In genomic region chr13:112233256-112233655, GRCh38 we compare ENCODE assay signal across 18 cellular contexts.
DNase-seq lines count a peak whose midpoint lies in the region; ATAC-seq and TF ChIP-seq lines count a peak whose summit lies in the region.
"Had no signal": no experiment of that assay in that cellular context is flagged by ENCODE, and none has a peak within 500 bp of the region (broad histone marks: within the 10 kb centered on the region; RNA-seq: fewer than 3 reads in every experiment).

No MANE protein-coding gene starts in this region.

- ATAC-seq in upper lobe of right lung = no peak
- ATAC-seq in GM19023 (IDR thresholded peaks at IDR 0.05; ENCODE audit: unreplicated experiment) = no peak
- ATAC-seq in SK-N-SH treated with all-trans-retinoic acid at 6 μM for 48 hours = no peak
- ATAC-seq: CD8-positive, alpha-beta T cell had no signal

- H3K4me1 Mint-ChIP-seq in nephron progenitor cell = peaks cover 23% of the 10 kb centered on the region
- H3K4me1 Mint-ChIP-seq: B cell; CD4-positive, CD25-positive, alpha-beta regulatory T cell had no signal

- DNase-seq in WERI-Rb-1 (peak; percentile 7), nephron progenitor cell (no peak), posterior vena cava (ENCODE audit: low spot score) (peak; percentile 79), upper lobe of right lung (peak; percentile 39), ureter (ENCODE audit: low spot score) (no peak)
- DNase-seq: Caco-2; CD4-positive, CD25-positive, alpha-beta regulatory T cell; CD8-positive, alpha-beta T cell; DMS153; DND-41; H7; HCEC 1CT had no signal

- no peaks in the 10 kb centered on the region for H3K4me1 ChIP-seq in upper lobe of right lung
- H3K4me1 ChIP-seq: BLaER1, Caco-2 had no signal

- H3K27me3 ChIP-seq in WERI-Rb-1 (ENCODE audit: insufficient read depth, low read depth, severe bottlenecking) = peaks cover 100% of the 10 kb centered on the region
- H3K27me3 ChIP-seq in upper lobe of right lung = no peaks in the 10 kb centered on the region
- H3K27me3 ChIP-seq: BLaER1 had no signal

- H3K27ac ChIP-seq in WERI-Rb-1 (no peak overlapping the region), upper lobe of right lung (no peak overlapping the region)
- H3K27ac ChIP-seq: 22Rv1, BLaER1, C4-2B had no signal

- H3K9me3 ChIP-seq in WERI-Rb-1 (ENCODE audit: severe bottlenecking) = peaks cover 14% of the 10 kb centered on the region
- no peaks in the 10 kb centered on the region for H3K9me3 ChIP-seq in upper lobe of right lung
- H3K9me3 ChIP-seq: BLaER1 had no signal

- H3K36me3 Mint-ChIP-seq in nephron progenitor cell (ENCODE audit: low read depth) = no peaks in the 10 kb centered on the region
- H3K36me3 Mint-ChIP-seq: CD4-positive, CD25-positive, alpha-beta regulatory T cell; CD8-positive, alpha-beta T cell had no signal

- peaks cover 8% of the 10 kb centered on the region for H3K9me3 Mint-ChIP-seq in nephron progenitor cell
- H3K9me3 Mint-ChIP-seq: CD8-positive, alpha-beta T cell had no signal

- H3K4me3 Mint-ChIP-seq in nephron progenitor cell = no peak overlapping the region
- H3K4me3 Mint-ChIP-seq: B cell; CD4-positive, CD25-positive, alpha-beta regulatory T cell; CD8-positive, alpha-beta T cell had no signal

- H3K36me3 ChIP-seq in WERI-Rb-1 = no peaks in the 10 kb centered on the region
- H3K36me3 ChIP-seq in upper lobe of right lung = no peaks in the 10 kb centered on the region
- H3K36me3 ChIP-seq: BLaER1 had no signal

- H3K27me3 Mint-ChIP-seq in nephron progenitor cell (ENCODE audit: low read depth, poor library complexity) = peaks cover 48% of the 10 kb centered on the region
- H3K27me3 Mint-ChIP-seq: CD4-positive, CD25-positive, alpha-beta regulatory T cell had no signal

- H3K4me3 ChIP-seq in WERI-Rb-1 (ENCODE audit: low read depth, low read length) (no peak overlapping the region), upper lobe of right lung (no peak overlapping the region)
- H3K4me3 ChIP-seq: BLaER1 had no signal

- intact Hi-C loops in posterior vena cava (cut with DNase I) = no loop called here
- intact Hi-C loops in upper lobe of right lung (cut with DNase I) = no loop called here

- TF ChIP-seq CTCF in WERI-Rb-1 (IDR thresholded peaks at IDR 0.05; ENCODE audit: low read depth, low read length) (no peak), nephron progenitor cell (IDR thresholded peaks at IDR 0.05) (no peak), upper lobe of right lung (IDR thresholded peaks at IDR 0.05) (no peak)

- H3K27ac Mint-ChIP-seq in nephron progenitor cell = peak overlapping the region; percentile 27
- H3K27ac Mint-ChIP-seq: B cell; CD4-positive, CD25-positive, alpha-beta regulatory T cell; CD8-positive, alpha-beta T cell had no signal

TF ChIP-seq in SK-N-SH treated with all-trans-retinoic acid at 6 μM for 48 hours, 23 proteins besides CTCF, POLR2A, EP300 and RAD21:
- TF ChIP-seq OSR1 (CRISPR knock-in tag; IDR thresholded peaks at IDR 0.05) = no peak
- TF ChIP-seq, protein P1, sequence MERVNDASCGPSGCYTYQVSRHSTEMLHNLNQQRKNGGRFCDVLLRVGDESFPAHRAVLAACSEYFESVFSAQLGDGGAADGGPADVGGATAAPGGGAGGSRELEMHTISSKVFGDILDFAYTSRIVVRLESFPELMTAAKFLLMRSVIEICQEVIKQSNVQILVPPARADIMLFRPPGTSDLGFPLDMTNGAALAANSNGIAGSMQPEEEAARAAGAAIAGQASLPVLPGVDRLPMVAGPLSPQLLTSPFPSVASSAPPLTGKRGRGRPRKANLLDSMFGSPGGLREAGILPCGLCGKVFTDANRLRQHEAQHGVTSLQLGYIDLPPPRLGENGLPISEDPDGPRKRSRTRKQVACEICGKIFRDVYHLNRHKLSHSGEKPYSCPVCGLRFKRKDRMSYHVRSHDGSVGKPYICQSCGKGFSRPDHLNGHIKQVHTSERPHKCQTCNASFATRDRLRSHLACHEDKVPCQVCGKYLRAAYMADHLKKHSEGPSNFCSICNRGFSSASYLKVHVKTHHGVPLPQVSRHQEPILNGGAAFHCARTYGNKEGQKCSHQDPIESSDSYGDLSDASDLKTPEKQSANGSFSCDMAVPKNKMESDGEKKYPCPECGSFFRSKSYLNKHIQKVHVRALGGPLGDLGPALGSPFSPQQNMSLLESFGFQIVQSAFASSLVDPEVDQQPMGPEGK (CRISPR knock-in tag; IDR thresholded peaks at IDR 0.05; ENCODE audit: borderline replicate concordance) = no peak
- no peak for TF ChIP-seq TCF4 (CRISPR knock-in tag; IDR thresholded peaks at IDR 0.05; ENCODE audit: borderline replicate concordance)
- TF ChIP-seq ZNF70 (CRISPR knock-in tag; IDR thresholded peaks at IDR 0.05) = no peak
- no peak for TF ChIP-seq ISL1 (CRISPR knock-in tag; IDR thresholded peaks at IDR 0.05)
- no peak for TF ChIP-seq BACH2 (CRISPR knock-in tag; IDR thresholded peaks at IDR 0.05; ENCODE audit: borderline replicate concordance)
- no peak for TF ChIP-seq ARNTL (CRISPR knock-in tag; IDR thresholded peaks at IDR 0.05; ENCODE audit: borderline replicate concordance, low read depth)
- no peak for TF ChIP-seq SNAI2 (CRISPR knock-in tag; IDR thresholded peaks at IDR 0.05)
- TF ChIP-seq, protein P2, sequence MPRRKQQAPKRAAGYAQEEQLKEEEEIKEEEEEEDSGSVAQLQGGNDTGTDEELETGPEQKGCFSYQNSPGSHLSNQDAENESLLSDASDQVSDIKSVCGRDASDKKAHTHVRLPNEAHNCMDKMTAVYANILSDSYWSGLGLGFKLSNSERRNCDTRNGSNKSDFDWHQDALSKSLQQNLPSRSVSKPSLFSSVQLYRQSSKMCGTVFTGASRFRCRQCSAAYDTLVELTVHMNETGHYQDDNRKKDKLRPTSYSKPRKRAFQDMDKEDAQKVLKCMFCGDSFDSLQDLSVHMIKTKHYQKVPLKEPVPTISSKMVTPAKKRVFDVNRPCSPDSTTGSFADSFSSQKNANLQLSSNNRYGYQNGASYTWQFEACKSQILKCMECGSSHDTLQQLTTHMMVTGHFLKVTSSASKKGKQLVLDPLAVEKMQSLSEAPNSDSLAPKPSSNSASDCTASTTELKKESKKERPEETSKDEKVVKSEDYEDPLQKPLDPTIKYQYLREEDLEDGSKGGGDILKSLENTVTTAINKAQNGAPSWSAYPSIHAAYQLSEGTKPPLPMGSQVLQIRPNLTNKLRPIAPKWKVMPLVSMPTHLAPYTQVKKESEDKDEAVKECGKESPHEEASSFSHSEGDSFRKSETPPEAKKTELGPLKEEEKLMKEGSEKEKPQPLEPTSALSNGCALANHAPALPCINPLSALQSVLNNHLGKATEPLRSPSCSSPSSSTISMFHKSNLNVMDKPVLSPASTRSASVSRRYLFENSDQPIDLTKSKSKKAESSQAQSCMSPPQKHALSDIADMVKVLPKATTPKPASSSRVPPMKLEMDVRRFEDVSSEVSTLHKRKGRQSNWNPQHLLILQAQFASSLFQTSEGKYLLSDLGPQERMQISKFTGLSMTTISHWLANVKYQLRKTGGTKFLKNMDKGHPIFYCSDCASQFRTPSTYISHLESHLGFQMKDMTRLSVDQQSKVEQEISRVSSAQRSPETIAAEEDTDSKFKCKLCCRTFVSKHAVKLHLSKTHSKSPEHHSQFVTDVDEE (CRISPR knock-in tag; IDR thresholded peaks at IDR 0.05) = no peak
- no peak for TF ChIP-seq ZFP3 (CRISPR knock-in tag; IDR thresholded peaks at IDR 0.05)
- no peak for TF ChIP-seq RARB (CRISPR knock-in tag; IDR thresholded peaks at IDR 0.05)
- no peak for TF ChIP-seq CSRNP3 (CRISPR knock-in tag; IDR thresholded peaks at IDR 0.05)
- TF ChIP-seq ZNF565 (CRISPR knock-in tag; conservative IDR thresholded peaks at IDR 0.05; ENCODE audit: low read depth) = no peak
- TF ChIP-seq ZC3H10 (CRISPR knock-in tag; IDR thresholded peaks at IDR 0.05) = no peak
- no peak for TF ChIP-seq ESRRG (CRISPR knock-in tag; IDR thresholded peaks at IDR 0.05)
- TF ChIP-seq POU6F1 (CRISPR knock-in tag; IDR thresholded peaks at IDR 0.05; ENCODE audit: borderline replicate concordance, low read depth) = no peak
- no peak for TF ChIP-seq CSDC2 (CRISPR knock-in tag; IDR thresholded peaks at IDR 0.05)
- no peak for TF ChIP-seq PPARA (CRISPR knock-in tag; IDR thresholded peaks at IDR 0.05; ENCODE audit: borderline replicate concordance)
- no peak for TF ChIP-seq ZNF8 (CRISPR knock-in tag; IDR thresholded peaks at IDR 0.05)
- TF ChIP-seq GLIS3 (CRISPR knock-in tag; IDR thresholded peaks at IDR 0.05) = no peak
TF ChIP-seq in SK-N-SH treated with all-trans-retinoic acid at 6 μM for 48 hours: peak in this region for 0.

Comparison
In these comparisons a context has a peak if more than half of its experiments do, and no peak if none do; other contexts are left out.
1. DNase-seq: peak in WERI-Rb-1 (single experiment), posterior vena cava (single experiment) and upper lobe of right lung (single experiment); none in nephron progenitor cell (single experiment) and ureter (single experiment).